Comparison of ENCODE assay signal across 22 cellular contexts in genomic region chr10:12388671-12389070, GRCh38. TPM values are rescaled to one million over a fixed set of nuclear protein-coding genes. Genes with fewer than 3 reads are reported as not detected.
DNase-seq lines count a peak whose midpoint lies in the region; ATAC-seq, FAIRE-seq and TF ChIP-seq lines count a peak whose summit lies in the region.
"Had no signal": no experiment of that assay in that cellular context is flagged by ENCODE, and none has a peak within 500 bp of the region (broad histone marks: within the 10 kb centered on the region; RNA-seq: fewer than 3 reads in every experiment).

No MANE protein-coding gene starts in this region.

- no peak for ATAC-seq in stimulated activated memory B cell treated with anti-CD40 and anti-IgM and Interleukin-4, amounts not matched to agents 10 μg/mL and 1 μg/mL and 100 μg/mL, for 72 hours
- no peak for ATAC-seq in stimulated activated naive CD8-positive, alpha-beta T cell treated with anti-CD3 and anti-CD28 coated beads, Interleukin-15, Interleukin-2, amounts not matched to agents 100 U/mL and 50 U/mL, for 24 hours
- ATAC-seq: activated CD4-positive, alpha-beta T cell treated with anti-CD3 and anti-CD28 coated beads for 36 hours; K562; naive thymus-derived CD8-positive, alpha-beta T cell; Panc1; SK-N-SH treated with all-trans-retinoic acid at 6 μM for 48 hours had no signal

- TF ChIP-seq CTCF in bronchial epithelial cell (IDR thresholded peaks at IDR 0.05; ENCODE audit: insufficient read depth, low read length, severe bottlenecking) = no peak

- no peaks in the 10 kb centered on the region for H3K27me3 Mint-ChIP-seq in stimulated activated memory B cell treated with anti-CD40 and anti-IgM and Interleukin-4, amounts not matched to agents 10 μg/mL and 1 μg/mL and 100 μg/mL, for 72 hours
- H3K27me3 Mint-ChIP-seq: activated CD4-positive, alpha-beta T cell treated with anti-CD3 and anti-CD28 coated beads for 36 hours; naive thymus-derived CD8-positive, alpha-beta T cell had no signal

- H2AK5ac ChIP-seq in mesendoderm (ENCODE audit: low read length) = no peak overlapping the region

- H4K8ac ChIP-seq in mesendoderm (ENCODE audit: low read depth, low read length) = no peak overlapping the region

- no peak overlapping the region for H4K5ac ChIP-seq in mesendoderm (ENCODE audit: low read length)

- H3K36me3 Mint-ChIP-seq in stimulated activated memory B cell treated with anti-CD40 and anti-IgM and Interleukin-4, amounts not matched to agents 10 μg/mL and 1 μg/mL and 100 μg/mL, for 72 hours = peaks cover 9% of the 10 kb centered on the region

- DNase-seq in DMS53 (lab: John Stamatoyannopoulos, UW) (peak; percentile 25), DMS53 treated with DMSO at 0.1 percent for 48 hours (lab: John Stamatoyannopoulos, UW; ENCODE audit: unreplicated experiment) (no peak), NCI-H128 (lab: John Stamatoyannopoulos, UW; ENCODE audit: unreplicated experiment) (peak; percentile 24), bronchial epithelial cell (ENCODE audit: low read depth) (no peak), OCI-M2 (lab: John Stamatoyannopoulos, UW; ENCODE audit: unreplicated experiment) (no peak), mesendoderm (no peak)
- DNase-seq in stimulated activated naive CD8-positive, alpha-beta T cell treated with anti-CD3 and anti-CD28 coated beads, Interleukin-15, Interleukin-2, amounts not matched to agents 100 U/mL and 50 U/mL, for 24 hours = no peak
- DNase-seq: activated CD4-positive, alpha-beta T cell treated with anti-CD3 and anti-CD28 coated beads for 36 hours; activated naive CD4-positive, alpha-beta T cell; DND-41; H9; mammary epithelial cell; naive thymus-derived CD8-positive, alpha-beta T cell had no signal

- H3K23ac ChIP-seq in mesendoderm (ENCODE audit: low read length) = no peak overlapping the region

- no peak overlapping the region for H3K4me2 ChIP-seq in mesendoderm (ENCODE audit: low read length)
- H3K4me2 ChIP-seq: hepatocyte had no signal

- no peak overlapping the region for H3K18ac ChIP-seq in mesendoderm (ENCODE audit: low read length)

- no peak overlapping the region for H3K27ac ChIP-seq in mesendoderm (ENCODE audit: low read depth, low read length)
- H3K27ac ChIP-seq: hepatocyte, parathyroid adenoma, suprapubic skin had no signal

- no peak overlapping the region for H3K9ac ChIP-seq in mesendoderm (ENCODE audit: low read length)
- H3K9ac ChIP-seq: parathyroid adenoma had no signal

- H3K4ac ChIP-seq in mesendoderm (ENCODE audit: low read depth, low read length) = no peak overlapping the region

- no peak overlapping the region for H2BK5ac ChIP-seq in mesendoderm (ENCODE audit: low read length)

- no peaks in the 10 kb centered on the region for H3K4me1 ChIP-seq in mesendoderm (ENCODE audit: control insufficient read depth, low read depth, low read length)
- H3K4me1 ChIP-seq: parathyroid adenoma had no signal

- FAIRE-seq in bronchial epithelial cell (lab: Jason Lieb, UNC) = peak; percentile 32
- FAIRE-seq: islet of Langerhans, K562 had no signal

- no peaks in the 10 kb centered on the region for H3K79me2 ChIP-seq in mesendoderm (ENCODE audit: control insufficient read depth, insufficient read depth, low read length)
- H3K79me2 ChIP-seq: hepatocyte, parathyroid adenoma had no signal

- peaks cover 7% of the 10 kb centered on the region for H3K9me3 Mint-ChIP-seq in stimulated activated memory B cell treated with anti-CD40 and anti-IgM and Interleukin-4, amounts not matched to agents 10 μg/mL and 1 μg/mL and 100 μg/mL, for 72 hours

- no peak overlapping the region for H3K4me3 Mint-ChIP-seq in stimulated activated memory B cell treated with anti-CD40 and anti-IgM and Interleukin-4, amounts not matched to agents 10 μg/mL and 1 μg/mL and 100 μg/mL, for 72 hours
- H3K4me3 Mint-ChIP-seq: activated CD4-positive, alpha-beta T cell treated with anti-CD3 and anti-CD28 coated beads for 36 hours; H9 had no signal

- no peak overlapping the region for H3K56ac ChIP-seq in mesendoderm (ENCODE audit: low read length)

- no peaks in the 10 kb centered on the region for H3K36me3 ChIP-seq in bronchial epithelial cell (ENCODE audit: control insufficient read depth, insufficient read depth, low read length)
- H3K36me3 ChIP-seq in mesendoderm (ENCODE audit: control insufficient read depth, insufficient read depth, low read length) = no peaks in the 10 kb centered on the region
- H3K36me3 ChIP-seq: ascending aorta, suprapubic skin had no signal

- no peaks in the 10 kb centered on the region for H3K27me3 ChIP-seq in bronchial epithelial cell (ENCODE audit: control insufficient read depth, insufficient read depth, low read length)
- H3K27me3 ChIP-seq in mesendoderm (ENCODE audit: insufficient read depth, low read length, poor library complexity) = no peaks in the 10 kb centered on the region
- H3K27me3 ChIP-seq: ascending aorta, hepatocyte, suprapubic skin had no signal

- H2BK120ac ChIP-seq in mesendoderm (ENCODE audit: low read depth, low read length) = no peak overlapping the region

- H3K27ac Mint-ChIP-seq in stimulated activated memory B cell treated with anti-CD40 and anti-IgM and Interleukin-4, amounts not matched to agents 10 μg/mL and 1 μg/mL and 100 μg/mL, for 72 hours = peak overlapping the region; percentile 36
- H3K27ac Mint-ChIP-seq: activated CD4-positive, alpha-beta T cell treated with anti-CD3 and anti-CD28 coated beads for 36 hours had no signal

- H2BK15ac ChIP-seq in mesendoderm (replicated peaks; ENCODE audit: low read depth) = no peak overlapping the region

- no CpG with 5 or more reads among the region's 17 CpGs for WGBS in mesendoderm (ENCODE audit: extremely low coverage, insufficient coverage, low lambda C conversion rate)

- peaks cover 57% of the 10 kb centered on the region for H3K4me1 Mint-ChIP-seq in stimulated activated memory B cell treated with anti-CD40 and anti-IgM and Interleukin-4, amounts not matched to agents 10 μg/mL and 1 μg/mL and 100 μg/mL, for 72 hours

- H3K4me3 ChIP-seq in bronchial epithelial cell (ENCODE audit: low read depth, low read length) (no peak overlapping the region), mesendoderm (ENCODE audit: low read length) (no peak overlapping the region)
- H3K4me3 ChIP-seq: ascending aorta, hepatocyte, K562, suprapubic skin had no signal

- no peaks in the 10 kb centered on the region for H3K79me1 ChIP-seq in mesendoderm (ENCODE audit: low read length)

RNA-seq across cellular contexts. Expression of gene CAMK1D, which starts 39.3 kb away (rescaled TPM):
- total RNA-seq in bronchial epithelial cell = 1.8 and 7.6 TPM in 2 replicates
- 5.5 TPM for polyA plus RNA-seq in mesendoderm (2013, experiment 1 of 2)
- polyA plus RNA-seq in mesendoderm (2013, experiment 2 of 2) = 6.2 TPM

Comparison
In these comparisons a context has a peak if more than half of its experiments do, and no peak if none do; other contexts are left out.
1. DNase-seq: peak in DMS53 (single experiment) and NCI-H128 (single experiment); none in DMS53 treated with DMSO at 0.1 percent for 48 hours (single experiment), bronchial epithelial cell (single experiment), OCI-M2 (single experiment), stimulated activated naive CD8-positive, alpha-beta T cell treated with anti-CD3 and anti-CD28 coated beads, Interleukin-15, Interleukin-2, amounts not matched to agents 100 U/mL and 50 U/mL, for 24 hours (single experiment) and mesendoderm (single experiment).